In genomic region chr7:134785842-134786241, GRCh38 we compare ENCODE assay signal across 36 cellular contexts. TPM values are rescaled to one million over a fixed set of nuclear protein-coding genes. Genes with fewer than 3 reads are reported as not detected.
A peak's percentile ranks its signal among the peaks of the same experiment; 100 is the strongest.
DNase-seq lines count a peak whose midpoint lies in the region; ATAC-seq, FAIRE-seq and TF ChIP-seq lines count a peak whose summit lies in the region.
"Had no signal": no experiment of that assay in that cellular context is flagged by ENCODE, and none has a peak within 500 bp of the region (broad histone marks: within the 10 kb centered on the region; RNA-seq: fewer than 3 reads in every experiment).

No MANE protein-coding gene starts in this region.

- peaks cover 6% of the 10 kb centered on the region for H3K36me3 Mint-ChIP-seq in Caco-2 (ENCODE audit: insufficient read depth, unreplicated experiment)
- H3K36me3 Mint-ChIP-seq: stimulated activated naive B cell treated with anti-CD40 and anti-IgM and Interleukin-4, amounts not matched to agents 10 μg/mL and 1 μg/mL and 100 μg/mL, for 72 hours had no signal

- intact Hi-C loops in left ventricle myocardium inferior (cut with micrococcal nuclease) = no loop called here
- intact Hi-C loops in right cardiac atrium (cut with DNase I) = loop anchor here in 1 of 4 donors (10.0 kb wide), 1 partner anchor 149 kb away; no protein-coding TSS in a partner anchor
- intact Hi-C loops in uterus (cut with DNase I; ENCODE audit: low total_unique reads) = no loop called here
- intact Hi-C loops in Caco-2 (cut with micrococcal nuclease; ENCODE audit: unreplicated experiment) = no loop called here

- in situ Hi-C loops in astrocyte of the spinal cord (cut with HindIII; ENCODE audit: low sequenced_read_pairs) = no loop called here

- H3K4me1 ChIP-seq in left ventricle myocardium inferior (peaks cover 100% of the 10 kb centered on the region), right cardiac atrium (ENCODE audit: control insufficient read depth, insufficient read depth, low read length) (peaks cover 12% of the 10 kb centered on the region), osteoblast (ENCODE audit: insufficient read depth, low read length) (peaks cover 88% of the 10 kb centered on the region), uterus (peaks cover 0 to 5% of the 10 kb centered on the region in 2 donors), Caco-2 (peaks cover 21% of the 10 kb centered on the region)
- H3K4me1 ChIP-seq: Peyer's patch had no signal

- DNase-seq in left ventricle myocardium inferior = no peak
- DNase-seq in right cardiac atrium = no peak
- peak; percentile 29 for DNase-seq in astrocyte of the spinal cord (ENCODE audit: low read depth, low spot score)
- no peak for DNase-seq in osteoblast (ENCODE audit: insufficient read length, low spot score, missing footprints)
- DNase-seq in uterus = no peak
- no peak for DNase-seq in Caco-2
- no peak for DNase-seq in GM12892 (ENCODE audit: insufficient read length)
- DNase-seq: activated CD4-positive, alpha-beta T cell treated with anti-CD3 and anti-CD28 coated beads for 48 hours; activated naive CD4-positive, alpha-beta T cell treated with anti-CD3 and anti-CD28 coated beads, Interleukin-2, amount 50 U/mL, for 16 hours; AML-193; CD4-positive, alpha-beta T cell; dermis blood vessel endothelial cell; DND-41; endodermal cell; gastrocnemius medialis; hippocampal formation; Kasumi-1; NCI-H1417 treated with DMSO at 0.1 percent for 48 hours; NCI-H2029 treated with DMSO at 0.1 percent for 48 hours; NCI-H2227 treated with DMSO at 0.1 percent for 48 hours; NCI-H526; Peyer's patch; SJCRH30; stimulated activated naive B cell treated with anti-CD40 and anti-IgM and Interleukin-4, amounts not matched to agents 10 μg/mL and 1 μg/mL and 100 μg/mL, for 72 hours; T1000; WERI-Rb-1 had no signal

- peaks cover 100% of the 10 kb centered on the region for H3K79me2 ChIP-seq in osteoblast (ENCODE audit: insufficient read depth, low read length)

- no peak overlapping the region for H3K4me3 Mint-ChIP-seq in Caco-2 (ENCODE audit: unreplicated experiment)
- H3K4me3 Mint-ChIP-seq: CD4-positive, alpha-beta T cell; central memory CD8-positive, alpha-beta T cell; endodermal cell; nephron; stimulated activated naive B cell treated with anti-CD40 and anti-IgM and Interleukin-4, amounts not matched to agents 10 μg/mL and 1 μg/mL and 100 μg/mL, for 72 hours had no signal

- H3K27me3 ChIP-seq in left ventricle myocardium inferior (ENCODE audit: low read depth) = no peaks in the 10 kb centered on the region
- no peaks in the 10 kb centered on the region for H3K27me3 ChIP-seq in right cardiac atrium (ENCODE audit: control insufficient read depth, insufficient read depth)
- H3K27me3 ChIP-seq in osteoblast (ENCODE audit: insufficient read depth, low read length) = no peaks in the 10 kb centered on the region
- no peaks in the 10 kb centered on the region for H3K27me3 ChIP-seq in uterus
- no peaks in the 10 kb centered on the region for H3K27me3 ChIP-seq in Caco-2 (replicated peaks; ENCODE audit: control insufficient read depth, insufficient read depth, low read length)
- H3K27me3 ChIP-seq: gastrocnemius medialis, Peyer's patch, SJCRH30, suprapubic skin had no signal

- no TSS peak for BruUV-seq in Caco-2 (replicated peaks; lab: Mats Ljungman, UMichigan)

- no peaks in the 10 kb centered on the region for H3K27me3 Mint-ChIP-seq in Caco-2 (ENCODE audit: insufficient read depth, unreplicated experiment)
- H3K27me3 Mint-ChIP-seq: CD4-positive, alpha-beta T cell had no signal

- peak overlapping the region; percentile 89 for H3K27ac ChIP-seq in left ventricle myocardium inferior (replicated peaks)
- no peak overlapping the region for H3K27ac ChIP-seq in right cardiac atrium (ENCODE audit: low read length)
- H3K27ac ChIP-seq in osteoblast (ENCODE audit: low read depth, low read length) = peak overlapping the region; percentile 94
- peak overlapping the region; percentile 90 to 96 for H3K27ac ChIP-seq in uterus
- H3K27ac ChIP-seq: SJCRH30, skin epidermis, suprapubic skin, WERI-Rb-1 had no signal

- H3K36me3 ChIP-seq in left ventricle myocardium inferior (peaks cover 10% of the 10 kb centered on the region), osteoblast (ENCODE audit: insufficient read depth, low read length) (peaks cover 71% of the 10 kb centered on the region), uterus (no peaks in the 10 kb centered on the region), Caco-2 (ENCODE audit: control insufficient read depth, insufficient read depth, low read length) (no peaks in the 10 kb centered on the region)
- H3K36me3 ChIP-seq: gastrocnemius medialis, Peyer's patch, SJCRH30, suprapubic skin, WERI-Rb-1 had no signal

- no peaks in the 10 kb centered on the region for H3K9me3 ChIP-seq in left ventricle myocardium inferior (replicated peaks)
- H3K9me3 ChIP-seq in right cardiac atrium (ENCODE audit: control insufficient read depth, low read length) = no peaks in the 10 kb centered on the region
- H3K9me3 ChIP-seq in osteoblast (ENCODE audit: low read depth, low read length) = no peaks in the 10 kb centered on the region
- no peaks in the 10 kb centered on the region for H3K9me3 ChIP-seq in uterus
- H3K9me3 ChIP-seq in Caco-2 = no peaks in the 10 kb centered on the region
- H3K9me3 ChIP-seq: gastrocnemius medialis, Peyer's patch, SJCRH30, suprapubic skin had no signal

- POLR2A ChIA-PET in Caco-2 (lab: Charles Lee) = no interaction called here

- CTCF ChIA-PET in Caco-2 (lab: Charles Lee) = no interaction called here

- H4K20me1 ChIP-seq in osteoblast (ENCODE audit: insufficient read depth, low read length) = peaks cover 97% of the 10 kb centered on the region

- ATAC-seq in right cardiac atrium (no peak), GM21367 (IDR thresholded peaks at IDR 0.05; ENCODE audit: unreplicated experiment) (no peak)
- ATAC-seq: gastrocnemius medialis; stimulated activated naive B cell treated with anti-CD40 and anti-IgM and Interleukin-4, amounts not matched to agents 10 μg/mL and 1 μg/mL and 100 μg/mL, for 72 hours had no signal

- no peak for FAIRE-seq in GM12892 (lab: Jason Lieb, UNC)
- FAIRE-seq: D721Med, GM18507, H54, urothelium cell line had no signal

- no peak overlapping the region for H3K4me3 ChIP-seq in left ventricle myocardium inferior
- H3K4me3 ChIP-seq in right cardiac atrium (ENCODE audit: low read length) = no peak overlapping the region
- H3K4me3 ChIP-seq in astrocyte of the spinal cord (ENCODE audit: low read depth, low read length) = no peak overlapping the region
- H3K4me3 ChIP-seq in osteoblast (ENCODE audit: insufficient read depth, low read length) = peak overlapping the region; percentile 38
- H3K4me3 ChIP-seq in uterus = no peak overlapping the region
- no peak overlapping the region for H3K4me3 ChIP-seq in Caco-2 (ENCODE audit: low read depth, low read length)
- H3K4me3 ChIP-seq: gastrocnemius medialis, Peyer's patch, SJCRH30, skin epidermis, suprapubic skin had no signal

- no peak overlapping the region for H3K27ac Mint-ChIP-seq in Caco-2 (ENCODE audit: unreplicated experiment)
- H3K27ac Mint-ChIP-seq: activated T-helper 2 cell treated with anti-CD3 and anti-CD28 coated beads, Interferon-gamma antibody, Interleukin-2, Interleukin-4, amounts not matched to agents 10 μg/mL and 5 μg/mL and 100 μg/mL, durations not matched to agents 14 hours and 24 hours and 36 hours; CD4-positive, alpha-beta T cell; endodermal cell; stimulated activated naive B cell treated with anti-CD40 and anti-IgM and Interleukin-4, amounts not matched to agents 10 μg/mL and 1 μg/mL and 100 μg/mL, for 72 hours had no signal

- peak overlapping the region; percentile 90 for H3K4me2 ChIP-seq in osteoblast (ENCODE audit: insufficient read depth, low read length)

- H3K9me3 Mint-ChIP-seq in Caco-2 (ENCODE audit: unreplicated experiment) = no peaks in the 10 kb centered on the region
- H3K9me3 Mint-ChIP-seq: activated T-helper 2 cell treated with anti-CD3 and anti-CD28 coated beads, Interferon-gamma antibody, Interleukin-2, Interleukin-4, amounts not matched to agents 10 μg/mL and 5 μg/mL and 100 μg/mL, durations not matched to agents 14 hours and 24 hours and 36 hours; CD4-positive, alpha-beta T cell; central memory CD8-positive, alpha-beta T cell; endodermal cell; nephron; stimulated activated naive B cell treated with anti-CD40 and anti-IgM and Interleukin-4, amounts not matched to agents 10 μg/mL and 1 μg/mL and 100 μg/mL, for 72 hours had no signal

- TF ChIP-seq CTCF in left ventricle myocardium inferior (IDR thresholded peaks at IDR 0.05; ENCODE audit: borderline replicate concordance) (no peak), astrocyte of the spinal cord (IDR thresholded peaks at IDR 0.05; ENCODE audit: low read depth, low read length) (no peak), osteoblast (IDR thresholded peaks at IDR 0.05; ENCODE audit: extremely low read depth, low read depth, low read length) (no peak), uterus (IDR thresholded peaks at IDR 0.05) (no peak), Caco-2 (IDR thresholded peaks at IDR 0.05; ENCODE audit: insufficient read depth in 1 of 2, low read depth in 1 of 2, low read length in 1 of 2, severe bottlenecking in 1 of 2, unreplicated experiment in 1 of 2) (no peak)

- TF ChIP-seq POLR2A in uterus (IDR thresholded peaks at IDR 0.05) = no peak
- no peak for TF ChIP-seq POLR2A in GM12892 (IDR thresholded peaks at IDR 0.05; ENCODE audit: low read depth, low read length)

- peaks cover 14% of the 10 kb centered on the region for H3K4me1 Mint-ChIP-seq in Caco-2 (ENCODE audit: low read depth, unreplicated experiment)
- H3K4me1 Mint-ChIP-seq: central memory CD8-positive, alpha-beta T cell had no signal

- H2AFZ ChIP-seq in osteoblast (ENCODE audit: low read length) = no peak overlapping the region

RNA-seq across cellular contexts. Expression of gene CALD1, which starts 6.4 kb away (rescaled TPM):
- total RNA-seq in left ventricle myocardium inferior (122 TPM), right cardiac atrium (100 to 1,000 TPM; 127 to 214 (median 137) TPM), osteoblast (1,075 and 1,123 TPM in 2 replicates), uterus (1,000 to 10,000 TPM in 1 of 4 donors, 100 to 1,000 TPM in 3; 351 to 1,046 (median 551) TPM), Caco-2 (2022) (140 and 155 TPM in 2 replicates)
- 93.9 TPM for polyA plus RNA-seq in right cardiac atrium
- 0.55 TPM for polyA plus RNA-seq in GM12892 (2012; ENCODE audit: missing spikeins)
